ENCODE assay signal across 37 cellular contexts in the genomic region with DNA sequence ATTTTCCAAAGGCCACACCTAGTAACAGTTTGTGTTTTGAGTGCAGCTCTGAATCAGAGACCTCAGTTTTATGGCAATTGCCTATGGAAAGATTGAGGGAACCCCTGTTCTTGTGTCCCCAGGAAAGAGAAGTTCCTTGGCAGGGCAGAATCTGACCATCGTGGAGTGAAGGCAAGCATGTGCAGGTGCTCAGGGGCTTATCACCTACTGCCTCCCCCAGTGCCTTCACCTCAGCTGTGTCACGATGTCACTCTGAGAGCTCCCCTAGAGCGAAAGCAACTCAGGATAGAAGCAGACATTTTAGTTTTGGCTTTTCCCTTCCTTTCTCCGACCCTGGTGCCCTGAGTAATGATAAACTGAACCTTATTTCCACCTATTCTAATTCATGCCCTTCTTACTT. TPM values are rescaled to one million over a fixed set of nuclear protein-coding genes. Genes with fewer than 3 reads are reported as not detected.
"Had no signal": no experiment of that assay in that cellular context is flagged by ENCODE, and none has a peak within 500 bp of the region (broad histone marks: within the 10 kb centered on the region; RNA-seq: fewer than 3 reads in every experiment).

No MANE protein-coding gene starts in this region.

- H3K9me3 Mint-ChIP-seq: activated CD4-positive, alpha-beta memory T cell treated with anti-CD3 and anti-CD28 coated beads, Interleukin-2, amount 10 ng/mL, durations not matched to agents 7 days and 5 days; activated CD4-positive, alpha-beta T cell treated with anti-CD3 and anti-CD28 coated beads, Interleukin-2, amount 10 ng/mL, durations not matched to agents 7 days and 5 days; activated naive CD4-positive, alpha-beta T cell treated with anti-CD3 and anti-CD28 coated beads, Interleukin-2, amount 10 ng/mL, durations not matched to agents 7 days and 5 days; activated naive CD4-positive, alpha-beta T cell treated with anti-CD3 and anti-CD28 coated beads, Interleukin-2, amount 50 U/mL, for 24 hours; activated T-cell treated with anti-CD3 and anti-CD28 coated beads, Interleukin-2, amount 50 U/mL, for 24 hours; activated T-helper 2 cell treated with anti-CD3 and anti-CD28 coated beads, Interferon-gamma antibody, Interleukin-2, Interleukin-4, amounts not matched to agents 10 μg/mL and 5 μg/mL and 100 μg/mL, durations not matched to agents 14 hours and 24 hours and 36 hours; T-helper 1 cell treated with Interleukin-12 subunit alpha and Interleukin-12 subunit beta and Interleukin-4 antibody, amounts not matched to agents 30 μg/mL and 1 μg/mL, for 36 hours; T-helper 2 cell treated with Interferon-gamma antibody and Interleukin-4, amounts not matched to agents 5 μg/mL and 100 μg/mL, for 36 hours; WTC11 had no signal

- H3K4me3 Mint-ChIP-seq: activated CD4-positive, alpha-beta memory T cell treated with anti-CD3 and anti-CD28 coated beads, Interleukin-2, amount 10 ng/mL, durations not matched to agents 7 days and 5 days; activated CD4-positive, alpha-beta T cell treated with anti-CD3 and anti-CD28 coated beads for 36 hours; activated CD4-positive, alpha-beta T cell treated with anti-CD3 and anti-CD28 coated beads, Interleukin-2, amount 10 ng/mL, durations not matched to agents 7 days and 5 days; activated CD8-positive, alpha-beta memory T cell treated with anti-CD3 and anti-CD28 coated beads, Interleukin-2, amount 10 ng/mL, durations not matched to agents 7 days and 5 days; activated CD8-positive, alpha-beta T cell treated with anti-CD3 and anti-CD28 coated beads, Interleukin-2, amount 10 ng/mL, durations not matched to agents 7 days and 5 days; activated naive CD4-positive, alpha-beta T cell treated with anti-CD3 and anti-CD28 coated beads, Interleukin-2, amount 10 ng/mL, durations not matched to agents 7 days and 5 days; activated naive CD4-positive, alpha-beta T cell treated with anti-CD3 and anti-CD28 coated beads, Interleukin-2, amount 50 U/mL, for 24 hours; activated naive CD8-positive, alpha-beta T cell; activated T-cell treated with anti-CD3 and anti-CD28 coated beads, Interleukin-2, amount 50 U/mL, for 24 hours; T-helper 1 cell treated with Interleukin-12 subunit alpha and Interleukin-12 subunit beta and Interleukin-4 antibody, amounts not matched to agents 30 μg/mL and 1 μg/mL, for 36 hours; T-helper 2 cell treated with Interferon-gamma antibody and Interleukin-4, amounts not matched to agents 5 μg/mL and 100 μg/mL, for 36 hours; WTC11 had no signal

- H3K9me3 ChIP-seq: adrenal gland, body of pancreas, breast epithelium had no signal

- H3K4me3 ChIP-seq: adrenal gland, body of pancreas, breast epithelium had no signal

- H3K36me3 ChIP-seq: adrenal gland, brain microvascular endothelial cell, breast epithelium had no signal

- H3K27ac Mint-ChIP-seq: activated CD4-positive, alpha-beta memory T cell treated with anti-CD3 and anti-CD28 coated beads, Interleukin-2, amount 10 ng/mL, durations not matched to agents 7 days and 5 days; activated CD4-positive, alpha-beta T cell treated with anti-CD3 and anti-CD28 coated beads for 36 hours; activated CD4-positive, alpha-beta T cell treated with anti-CD3 and anti-CD28 coated beads, Interleukin-2, amount 10 ng/mL, durations not matched to agents 7 days and 5 days; activated CD8-positive, alpha-beta memory T cell treated with anti-CD3 and anti-CD28 coated beads, Interleukin-2, amount 10 ng/mL, durations not matched to agents 7 days and 5 days; activated CD8-positive, alpha-beta T cell treated with anti-CD3 and anti-CD28 coated beads, Interleukin-2, amount 10 ng/mL, durations not matched to agents 7 days and 5 days; activated naive CD4-positive, alpha-beta T cell treated with anti-CD3 and anti-CD28 coated beads, Interleukin-2, amount 10 ng/mL, durations not matched to agents 7 days and 5 days; activated naive CD4-positive, alpha-beta T cell treated with anti-CD3 and anti-CD28 coated beads, Interleukin-2, amount 50 U/mL, for 24 hours; activated naive CD8-positive, alpha-beta T cell; activated T-cell treated with anti-CD3 and anti-CD28 coated beads, Interleukin-2, amount 50 U/mL, for 24 hours; activated T-helper 2 cell treated with anti-CD3 and anti-CD28 coated beads, Interferon-gamma antibody, Interleukin-2, Interleukin-4, amounts not matched to agents 10 μg/mL and 5 μg/mL and 100 μg/mL, durations not matched to agents 14 hours and 24 hours and 36 hours; T-helper 1 cell treated with Interleukin-12 subunit alpha and Interleukin-12 subunit beta and Interleukin-4 antibody, amounts not matched to agents 30 μg/mL and 1 μg/mL, for 36 hours; T-helper 2 cell treated with Interferon-gamma antibody and Interleukin-4, amounts not matched to agents 5 μg/mL and 100 μg/mL, for 36 hours; WTC11 had no signal

- DNase-seq: activated CD4-positive, alpha-beta memory T cell treated with anti-CD3 and anti-CD28 coated beads, Interleukin-2, amount 10 ng/mL, durations not matched to agents 7 days and 5 days; activated CD4-positive, alpha-beta T cell treated with anti-CD3 and anti-CD28 coated beads for 1 hour; activated CD4-positive, alpha-beta T cell treated with anti-CD3 and anti-CD28 coated beads for 36 hours; activated CD4-positive, alpha-beta T cell treated with anti-CD3 and anti-CD28 coated beads for 48 hours; activated CD4-positive, alpha-beta T cell treated with anti-CD3 and anti-CD28 coated beads, Interleukin-2, amount 10 ng/mL, durations not matched to agents 7 days and 5 days; activated CD4-positive, alpha-beta T cell treated with anti-CD3 and anti-CD28 coated beads, Interleukin-2, amount 50 U/mL, for 48 hours; activated CD4-positive, CD25-positive, alpha-beta regulatory T cell; activated CD8-positive, alpha-beta memory T cell treated with anti-CD3 and anti-CD28 coated beads for 24 hours; activated CD8-positive, alpha-beta memory T cell treated with anti-CD3 and anti-CD28 coated beads, Interleukin-2, amount 10 ng/mL, durations not matched to agents 7 days and 5 days; activated CD8-positive, alpha-beta memory T cell treated with anti-CD3 and anti-CD28 coated beads, Interleukin-2, amount 50 U/mL, for 48 hours; activated CD8-positive, alpha-beta T cell treated with anti-CD3 and anti-CD28 coated beads, Interleukin-2, amount 10 ng/mL, durations not matched to agents 7 days and 5 days; activated effector memory CD4-positive, alpha-beta T cell treated with Interleukin-2 at 50 U/mL for 16 hours; activated gamma-delta T cell; activated naive CD4-positive, alpha-beta T cell treated with anti-CD3 and anti-CD28 coated beads, Interleukin-2, amount 10 ng/mL, durations not matched to agents 7 days and 5 days; activated naive CD4-positive, alpha-beta T cell treated with Interleukin-2 at 50 U/mL for 16 hours; activated T-cell treated with anti-CD3 and anti-CD28 coated beads, Interleukin-2, amount 50 U/mL, for 24 hours; activated T-cell treated with anti-CD3 and anti-CD28 coated beads, Interleukin-2, amount 50 U/mL, for 48 hours; adrenal gland; amniotic stem cell; aorta; body of pancreas; brain microvascular endothelial cell; central memory CD4-positive, alpha-beta T cell; T-helper 1 cell; T-helper 2 cell; T-helper 9 cell had no signal

- H3K36me3 Mint-ChIP-seq: activated CD8-positive, alpha-beta memory T cell treated with anti-CD3 and anti-CD28 coated beads, Interleukin-2, amount 10 ng/mL, durations not matched to agents 7 days and 5 days; activated naive CD4-positive, alpha-beta T cell treated with anti-CD3 and anti-CD28 coated beads, Interleukin-2, amount 10 ng/mL, durations not matched to agents 7 days and 5 days; activated naive CD4-positive, alpha-beta T cell treated with anti-CD3 and anti-CD28 coated beads, Interleukin-2, amount 50 U/mL, for 24 hours; activated naive CD8-positive, alpha-beta T cell; WTC11 had no signal

- H3K4me1 ChIP-seq: adrenal gland, body of pancreas, breast epithelium had no signal

- H3K27ac ChIP-seq: adrenal gland, body of pancreas, brain microvascular endothelial cell, breast epithelium, VCaP had no signal

- H3K27me3 ChIP-seq: adrenal gland, body of pancreas, brain microvascular endothelial cell had no signal

- H3K4me1 Mint-ChIP-seq: activated CD4-positive, alpha-beta memory T cell treated with anti-CD3 and anti-CD28 coated beads, Interleukin-2, amount 10 ng/mL, durations not matched to agents 7 days and 5 days; activated CD4-positive, alpha-beta T cell treated with anti-CD3 and anti-CD28 coated beads for 36 hours; activated CD4-positive, alpha-beta T cell treated with anti-CD3 and anti-CD28 coated beads, Interleukin-2, amount 10 ng/mL, durations not matched to agents 7 days and 5 days; activated CD8-positive, alpha-beta memory T cell treated with anti-CD3 and anti-CD28 coated beads, Interleukin-2, amount 10 ng/mL, durations not matched to agents 7 days and 5 days; activated naive CD4-positive, alpha-beta T cell treated with anti-CD3 and anti-CD28 coated beads, Interleukin-2, amount 10 ng/mL, durations not matched to agents 7 days and 5 days; activated naive CD4-positive, alpha-beta T cell treated with anti-CD3 and anti-CD28 coated beads, Interleukin-2, amount 50 U/mL, for 24 hours had no signal

RNA-seq across cellular contexts. Expression of a gene that starts 1.8 kb away (rescaled TPM):
- total RNA-seq: activated CD4-positive, alpha-beta memory T cell treated with anti-CD3 and anti-CD28 coated beads, Interleukin-2, amount 10 ng/mL, durations not matched to agents 7 days and 5 days; activated CD4-positive, alpha-beta T cell treated with anti-CD3 and anti-CD28 coated beads for 36 hours; activated CD4-positive, alpha-beta T cell treated with anti-CD3 and anti-CD28 coated beads, Interleukin-2, amount 10 ng/mL, durations not matched to agents 7 days and 5 days; activated CD8-positive, alpha-beta memory T cell treated with anti-CD3 and anti-CD28 coated beads, Interleukin-2, amount 10 ng/mL, durations not matched to agents 7 days and 5 days; activated CD8-positive, alpha-beta T cell treated with anti-CD3 and anti-CD28 coated beads, Interleukin-2, amount 10 ng/mL, durations not matched to agents 7 days and 5 days; activated T-helper 2 cell treated with anti-CD3 and anti-CD28 coated beads, Interferon-gamma antibody, Interleukin-2, Interleukin-4, amounts not matched to agents 10 μg/mL and 5 μg/mL and 100 μg/mL, durations not matched to agents 14 hours and 24 hours and 36 hours; adrenal gland; aorta; astrocyte; body of pancreas; breast epithelium; cardiac septum; cerebellum; WTC11 had no signal

RNA-seq across cellular contexts. Expression of a gene that starts 11.6 kb away (rescaled TPM):
- total RNA-seq: activated CD4-positive, alpha-beta memory T cell treated with anti-CD3 and anti-CD28 coated beads, Interleukin-2, amount 10 ng/mL, durations not matched to agents 7 days and 5 days; activated CD4-positive, alpha-beta T cell treated with anti-CD3 and anti-CD28 coated beads for 36 hours; activated CD4-positive, alpha-beta T cell treated with anti-CD3 and anti-CD28 coated beads, Interleukin-2, amount 10 ng/mL, durations not matched to agents 7 days and 5 days; activated CD8-positive, alpha-beta memory T cell treated with anti-CD3 and anti-CD28 coated beads, Interleukin-2, amount 10 ng/mL, durations not matched to agents 7 days and 5 days; activated CD8-positive, alpha-beta T cell treated with anti-CD3 and anti-CD28 coated beads, Interleukin-2, amount 10 ng/mL, durations not matched to agents 7 days and 5 days; activated T-helper 2 cell treated with anti-CD3 and anti-CD28 coated beads, Interferon-gamma antibody, Interleukin-2, Interleukin-4, amounts not matched to agents 10 μg/mL and 5 μg/mL and 100 μg/mL, durations not matched to agents 14 hours and 24 hours and 36 hours; adrenal gland; aorta; astrocyte; body of pancreas; breast epithelium; cardiac septum; cerebellum; WTC11 had no signal

RNA-seq across cellular contexts. Expression of a gene that starts 19.5 kb away (rescaled TPM):
- total RNA-seq: activated CD4-positive, alpha-beta memory T cell treated with anti-CD3 and anti-CD28 coated beads, Interleukin-2, amount 10 ng/mL, durations not matched to agents 7 days and 5 days; activated CD4-positive, alpha-beta T cell treated with anti-CD3 and anti-CD28 coated beads for 36 hours; activated CD4-positive, alpha-beta T cell treated with anti-CD3 and anti-CD28 coated beads, Interleukin-2, amount 10 ng/mL, durations not matched to agents 7 days and 5 days; activated CD8-positive, alpha-beta memory T cell treated with anti-CD3 and anti-CD28 coated beads, Interleukin-2, amount 10 ng/mL, durations not matched to agents 7 days and 5 days; activated CD8-positive, alpha-beta T cell treated with anti-CD3 and anti-CD28 coated beads, Interleukin-2, amount 10 ng/mL, durations not matched to agents 7 days and 5 days; activated T-helper 2 cell treated with anti-CD3 and anti-CD28 coated beads, Interferon-gamma antibody, Interleukin-2, Interleukin-4, amounts not matched to agents 10 μg/mL and 5 μg/mL and 100 μg/mL, durations not matched to agents 14 hours and 24 hours and 36 hours; body of pancreas; breast epithelium; cardiac septum; cerebellum; WTC11 had no signal

RNA-seq across cellular contexts. Expression of a gene that starts 35.1 kb away (rescaled TPM):
- total RNA-seq: activated CD4-positive, alpha-beta memory T cell treated with anti-CD3 and anti-CD28 coated beads, Interleukin-2, amount 10 ng/mL, durations not matched to agents 7 days and 5 days; activated CD4-positive, alpha-beta T cell treated with anti-CD3 and anti-CD28 coated beads for 36 hours; activated CD4-positive, alpha-beta T cell treated with anti-CD3 and anti-CD28 coated beads, Interleukin-2, amount 10 ng/mL, durations not matched to agents 7 days and 5 days; activated CD8-positive, alpha-beta memory T cell treated with anti-CD3 and anti-CD28 coated beads, Interleukin-2, amount 10 ng/mL, durations not matched to agents 7 days and 5 days; activated CD8-positive, alpha-beta T cell treated with anti-CD3 and anti-CD28 coated beads, Interleukin-2, amount 10 ng/mL, durations not matched to agents 7 days and 5 days; activated T-helper 2 cell treated with anti-CD3 and anti-CD28 coated beads, Interferon-gamma antibody, Interleukin-2, Interleukin-4, amounts not matched to agents 10 μg/mL and 5 μg/mL and 100 μg/mL, durations not matched to agents 14 hours and 24 hours and 36 hours; adrenal gland; aorta; astrocyte; body of pancreas; breast epithelium; cardiac septum; cerebellum; WTC11 had no signal

RNA-seq across cellular contexts. Expression of a gene that starts 48.9 kb away (rescaled TPM):
- total RNA-seq: activated CD4-positive, alpha-beta memory T cell treated with anti-CD3 and anti-CD28 coated beads, Interleukin-2, amount 10 ng/mL, durations not matched to agents 7 days and 5 days; activated CD4-positive, alpha-beta T cell treated with anti-CD3 and anti-CD28 coated beads for 36 hours; activated CD4-positive, alpha-beta T cell treated with anti-CD3 and anti-CD28 coated beads, Interleukin-2, amount 10 ng/mL, durations not matched to agents 7 days and 5 days; activated CD8-positive, alpha-beta memory T cell treated with anti-CD3 and anti-CD28 coated beads, Interleukin-2, amount 10 ng/mL, durations not matched to agents 7 days and 5 days; activated CD8-positive, alpha-beta T cell treated with anti-CD3 and anti-CD28 coated beads, Interleukin-2, amount 10 ng/mL, durations not matched to agents 7 days and 5 days; activated T-helper 2 cell treated with anti-CD3 and anti-CD28 coated beads, Interferon-gamma antibody, Interleukin-2, Interleukin-4, amounts not matched to agents 10 μg/mL and 5 μg/mL and 100 μg/mL, durations not matched to agents 14 hours and 24 hours and 36 hours; aorta; body of pancreas; breast epithelium; cardiac septum; cerebellum; WTC11 had no signal
